8 cellular contexts compared by ENCODE assay signal in genomic region chr12:131950182-131950913, GRCh38. TPM values are rescaled to one million over a fixed set of nuclear protein-coding genes. Genes with fewer than 3 reads are reported as not detected.
DNase-seq lines count a peak whose midpoint lies in the region; ATAC-seq and TF ChIP-seq lines count a peak whose summit lies in the region.

No MANE protein-coding gene starts in this region.

- TF ChIP-seq CTCF in suprapubic skin (IDR thresholded peaks at IDR 0.05), result no peak

- no peak for TF ChIP-seq EP300 in suprapubic skin (IDR thresholded peaks at IDR 0.05)

- no peak for TF ChIP-seq POLR2A in suprapubic skin (IDR thresholded peaks at IDR 0.05)

- no peaks in the 10 kb centered on the region for H3K36me3 ChIP-seq in suprapubic skin

- peak; percentile 33 for ATAC-seq in GM19023 (IDR thresholded peaks at IDR 0.05; ENCODE audit: unreplicated experiment)
- ATAC-seq in HG03139 (IDR thresholded peaks at IDR 0.05; ENCODE audit: unreplicated experiment), result peak; percentile 32

- H3K4me3 ChIP-seq in mononuclear cell (ENCODE audit: low read length), result peak overlapping the region; percentile 83
- H3K4me3 ChIP-seq in suprapubic skin, result peak overlapping the region; percentile 98

- WGBS in suprapubic skin, result 1% methylated on average over 52 of the region's 79 CpGs

- H3K4me1 ChIP-seq in mononuclear cell (ENCODE audit: insufficient read depth, low read length), result peaks cover 23% of the 10 kb centered on the region
- peaks cover 35% of the 10 kb centered on the region for H3K4me1 ChIP-seq in suprapubic skin

- H3K9me3 ChIP-seq in mononuclear cell (ENCODE audit: low read depth, low read length), result no peaks in the 10 kb centered on the region
- no peaks in the 10 kb centered on the region for H3K9me3 ChIP-seq in suprapubic skin

- peak; percentile 65 for DNase-seq in AG08396 (ENCODE audit: low spot score)
- peak; percentile 51 for DNase-seq in UCSD-AML1 (lab: John Stamatoyannopoulos, UW; ENCODE audit: unreplicated experiment)
- peak; percentile 34 for DNase-seq in effector CD8-positive, alpha-beta T cell (lab: John Stamatoyannopoulos, UW)
- DNase-seq in suprapubic skin (ENCODE audit: low spot score in 2 of 2), result peak; percentile 75 to 80
- no peak for DNase-seq in H4 (ENCODE audit: low spot score)

- H3K27me3 ChIP-seq in mononuclear cell (ENCODE audit: insufficient read depth, low read length), result no peaks in the 10 kb centered on the region
- H3K27me3 ChIP-seq in suprapubic skin, result no peaks in the 10 kb centered on the region

- H3K27ac ChIP-seq in suprapubic skin, result peak overlapping the region; percentile 83

RNA-seq across cellular contexts. Expression of gene EP400, which starts 0.6 kb away (rescaled TPM):
- total RNA-seq in mononuclear cell (20.5 TPM), suprapubic skin (10 to 100 TPM; 32.0 to 81.3 (median 40.1) TPM)
- total RNA-seq in H4 (2014; rRNA removed; shearing (Covaris generic)), result 5.3 and 6.7 TPM in 2 replicates

RNA-seq across cellular contexts. Expression of gene PUS1, which starts 21.3 kb away (rescaled TPM):
- total RNA-seq in mononuclear cell (4.5 TPM), suprapubic skin (10 to 100 TPM; 16.3 to 24.4 (median 21.8) TPM)
- total RNA-seq in H4 (2014; rRNA removed; shearing (Covaris generic)), result 6.3 and 9.0 TPM in 2 replicates

RNA-seq across cellular contexts. Expression of gene ULK1, which starts 55.9 kb away (rescaled TPM):
- total RNA-seq in mononuclear cell, result 25.8 TPM
- 100 to 1,000 TPM in 1 of 4 donors, 10 to 100 TPM in 3; 37.0 to 102 (median 65.7) TPM for total RNA-seq in suprapubic skin
- total RNA-seq in H4 (2014; rRNA removed; shearing (Covaris generic)), result 1.9 and 2.5 TPM in 2 replicates
